Comparison of ENCODE assay signal across 10 cellular contexts in genomic region chr2:173239644-173240043, GRCh38.
DNase-seq lines count a peak whose midpoint lies in the region; ATAC-seq, FAIRE-seq and TF ChIP-seq lines count a peak whose summit lies in the region.
"Had no signal": no experiment of that assay in that cellular context is flagged by ENCODE, and none has a peak within 500 bp of the region (broad histone marks: within the 10 kb centered on the region; RNA-seq: fewer than 3 reads in every experiment).

No MANE protein-coding gene starts in this region.

- H3K4me3 ChIP-seq in breast epithelium: no peak overlapping the region
- no peak overlapping the region for H3K4me3 ChIP-seq in Caco-2 (ENCODE audit: low read depth, low read length)
- H3K4me3 ChIP-seq: spleen had no signal

- no peak overlapping the region for H3K4me3 Mint-ChIP-seq in Caco-2 (ENCODE audit: unreplicated experiment)

- H3K27ac ChIP-seq in breast epithelium: no peak overlapping the region
- H3K27ac ChIP-seq: spleen had no signal

- peak; percentile 80 for FAIRE-seq in GM12891 (lab: Jason Lieb, UNC)
- FAIRE-seq in H54 (lab: Jason Lieb, UNC): no peak

- POLR2A ChIA-PET in Caco-2 (lab: Charles Lee): no interaction called here

- H3K36me3 ChIP-seq in breast epithelium (no peaks in the 10 kb centered on the region), Caco-2 (ENCODE audit: control insufficient read depth, insufficient read depth, low read length) (no peaks in the 10 kb centered on the region; the same call in 1 of the 2 replicates)

- DNase-seq in GM12891 (ENCODE audit: insufficient read length, low spot score) (peak; percentile 37), H54 (ENCODE audit: insufficient read length, low spot score) (no peak), anterior cingulate cortex (lab: John Stamatoyannopoulos, UW) (no peak), breast epithelium (ENCODE audit: low spot score in 2 of 2) (no peak), Caco-2 (no peak)
- DNase-seq: midbrain, spleen had no signal

- no TSS peak for BruUV-seq in Caco-2 (replicated peaks; lab: Mats Ljungman, UMichigan)

- no peaks in the 10 kb centered on the region for H3K4me1 Mint-ChIP-seq in Caco-2 (ENCODE audit: low read depth, unreplicated experiment)

- CTCF ChIA-PET in Caco-2 (lab: Charles Lee): no interaction called here

- peaks cover 8% of the 10 kb centered on the region for H3K36me3 Mint-ChIP-seq in Caco-2 (ENCODE audit: insufficient read depth, unreplicated experiment)

- H3K27ac Mint-ChIP-seq in Caco-2 (ENCODE audit: unreplicated experiment): no peak overlapping the region

- H3K4me1 ChIP-seq in breast epithelium (no peaks in the 10 kb centered on the region), Caco-2 (no peaks in the 10 kb centered on the region)
- H3K4me1 ChIP-seq: spleen had no signal

- H3K27me3 Mint-ChIP-seq in Caco-2 (ENCODE audit: insufficient read depth, unreplicated experiment): no peaks in the 10 kb centered on the region

- H3K27me3 ChIP-seq in breast epithelium (no peaks in the 10 kb centered on the region), Caco-2 (replicated peaks; ENCODE audit: control insufficient read depth, insufficient read depth, low read length) (no peaks in the 10 kb centered on the region)
- H3K27me3 ChIP-seq: spleen had no signal

- intact Hi-C loops in breast epithelium (cut with DNase I; ENCODE audit: low total_unique reads) (no loop called here), Caco-2 (cut with micrococcal nuclease; ENCODE audit: unreplicated experiment) (no loop called here)

- TF ChIP-seq POLR2A in GM12891 (IDR thresholded peaks at IDR 0.05; ENCODE audit: low read depth, low read length): no peak
- TF ChIP-seq POLR2A in H54 (IDR thresholded peaks at IDR 0.05; ENCODE audit: low read depth, low read length): no peak
- no peak for TF ChIP-seq POLR2A in breast epithelium (IDR thresholded peaks at IDR 0.05)

- ATAC-seq in GM19035 (IDR thresholded peaks at IDR 0.05; ENCODE audit: unreplicated experiment) (peak; percentile 96), HG02763 (IDR thresholded peaks at IDR 0.05; ENCODE audit: unreplicated experiment) (peak; percentile 90), HG03565 (IDR thresholded peaks at IDR 0.05; ENCODE audit: unreplicated experiment) (peak; percentile 99)

- H3K9me3 ChIP-seq in breast epithelium (no peaks in the 10 kb centered on the region), Caco-2 (no peaks in the 10 kb centered on the region)
- H3K9me3 ChIP-seq: spleen had no signal

- H3K9me3 Mint-ChIP-seq in Caco-2 (ENCODE audit: unreplicated experiment): no peaks in the 10 kb centered on the region

- no peak for TF ChIP-seq CTCF in breast epithelium (IDR thresholded peaks at IDR 0.05)
- TF ChIP-seq CTCF in Caco-2 (IDR thresholded peaks at IDR 0.05; ENCODE audit: insufficient read depth in 1 of 2, low read depth in 1 of 2, low read length in 1 of 2, severe bottlenecking in 1 of 2, unreplicated experiment in 1 of 2): no peak

TF ChIP-seq in GM12891, 5 proteins besides CTCF, POLR2A, EP300 and RAD21:
- TF ChIP-seq SPI1 (IDR thresholded peaks at IDR 0.05; ENCODE audit: low read depth, low read length) (0 out of 2 replicates have a peak, but pooled peaks have one; percentile 28), TAF1 (IDR thresholded peaks at IDR 0.05; ENCODE audit: low read depth, low read length) (no peak), POLR2AphosphoS5 (IDR thresholded peaks at IDR 0.05; ENCODE audit: low read depth, low read length) (no peak), POU2F2 (IDR thresholded peaks at IDR 0.05; ENCODE audit: low read depth, low read length) (0 out of 2 replicates have a peak, but pooled peaks have one; percentile 53)
